Comparison of ENCODE assay signal across 17 cellular contexts in genomic region chr13:24184265-24184841, GRCh38. TPM values are rescaled to one million over a fixed set of nuclear protein-coding genes. Genes with fewer than 3 reads are reported as not detected.
DNase-seq lines count a peak whose midpoint lies in the region; ATAC-seq and TF ChIP-seq lines count a peak whose summit lies in the region.
"Had no signal": no experiment of that assay in that cellular context is flagged by ENCODE, and none has a peak within 500 bp of the region (broad histone marks: within the 10 kb centered on the region; RNA-seq: fewer than 3 reads in every experiment).

No MANE protein-coding gene starts in this region.

- intact Hi-C loops in transverse colon (cut with DNase I; ENCODE audit: low total_unique reads), result no loop called here

- no peak overlapping the region for H3K9ac ChIP-seq in endocrine pancreas (ENCODE audit: control insufficient read depth, insufficient read depth, low read length)
- no peak overlapping the region for H3K9ac ChIP-seq in mesenchymal stem cell (ENCODE audit: low read length)

- H3K27ac ChIP-seq in mesenchymal stem cell (ENCODE audit: low read length, poor library complexity, severe bottlenecking) (peak overlapping the region; percentile 58), transverse colon (peak overlapping the region; percentile 71 to 86 (median 80))
- H3K27ac ChIP-seq: SJSA1, thyroid gland had no signal

- no peak overlapping the region for H2AFZ ChIP-seq in mesenchymal stem cell (ENCODE audit: low read depth, low read length)

- no peak overlapping the region for H2BK15ac ChIP-seq in mesenchymal stem cell (ENCODE audit: low read depth, poor library complexity, severe bottlenecking)

- no peak overlapping the region for H3K14ac ChIP-seq in mesenchymal stem cell (ENCODE audit: low read length in 2 of 2)

- H4K8ac ChIP-seq in mesenchymal stem cell (ENCODE audit: low read length), result no peak overlapping the region

- peaks cover 2% of the 10 kb centered on the region for H3K4me1 Mint-ChIP-seq in osteocyte (ENCODE audit: unreplicated experiment)

- H3K4me3 Mint-ChIP-seq in osteocyte (ENCODE audit: unreplicated experiment), result no peak overlapping the region
- H3K4me3 Mint-ChIP-seq: activated CD4-positive, alpha-beta memory T cell treated with anti-CD3 and anti-CD28 coated beads for 36 hours; B cell had no signal

- H4K91ac ChIP-seq in mesenchymal stem cell (ENCODE audit: low read length), result no peak overlapping the region

- H3K23ac ChIP-seq in mesenchymal stem cell (ENCODE audit: low read length in 2 of 2), result no peak overlapping the region

- H3K36me3 Mint-ChIP-seq in osteocyte (ENCODE audit: unreplicated experiment), result no peaks in the 10 kb centered on the region

- H2AK5ac ChIP-seq in mesenchymal stem cell (ENCODE audit: low read length, severe bottlenecking), result no peak overlapping the region

- no peak for TF ChIP-seq POLR2A in transverse colon (IDR thresholded peaks at IDR 0.05)

- in situ Hi-C loops in transverse colon (cut with MboI; ENCODE audit: low pct_ligation_motif_present in 1 of 4, low pct_unique_long_range_greater_than_20kb in 1 of 4, low sequenced_read_pairs in 3 of 4), result no loop called here

- H3K9me3 ChIP-seq in endocrine pancreas (ENCODE audit: control insufficient read depth, low read length) (peaks cover 5% of the 10 kb centered on the region), mesenchymal stem cell (ENCODE audit: control insufficient read depth, low read length) (no peaks in the 10 kb centered on the region), transverse colon (no peaks in the 10 kb centered on the region)
- H3K9me3 ChIP-seq: thyroid gland had no signal

- no peak overlapping the region for H2BK12ac ChIP-seq in mesenchymal stem cell (ENCODE audit: low read length in 2 of 2)

- H3K27me3 Mint-ChIP-seq in osteocyte (ENCODE audit: unreplicated experiment), result no peaks in the 10 kb centered on the region
- H3K27me3 Mint-ChIP-seq: activated CD4-positive, alpha-beta memory T cell treated with anti-CD3 and anti-CD28 coated beads for 36 hours; B cell had no signal

- H3K36me3 ChIP-seq in endocrine pancreas (ENCODE audit: control insufficient read depth, insufficient read depth, low read length), result no peaks in the 10 kb centered on the region
- no peaks in the 10 kb centered on the region for H3K36me3 ChIP-seq in mesenchymal stem cell (ENCODE audit: control insufficient read depth in 1 of 2, insufficient read depth in 2 of 2, low read depth in 1 of 2, low read length in 2 of 2)
- H3K36me3 ChIP-seq in transverse colon, result no peaks in the 10 kb centered on the region
- H3K36me3 ChIP-seq: MG63, SJSA1, thyroid gland had no signal

- H3K27me3 ChIP-seq in endocrine pancreas (ENCODE audit: control insufficient read depth, insufficient read depth, low read length) (no peaks in the 10 kb centered on the region), mesenchymal stem cell (ENCODE audit: control insufficient read depth in 1 of 2, insufficient read depth in 1 of 2, low read length in 2 of 2) (no peaks in the 10 kb centered on the region), transverse colon (no peaks in the 10 kb centered on the region)
- H3K27me3 ChIP-seq: MG63, SJSA1, thyroid gland had no signal

- peaks cover 9% of the 10 kb centered on the region for H3K9me3 Mint-ChIP-seq in osteocyte (ENCODE audit: unreplicated experiment)

- H2BK120ac ChIP-seq in mesenchymal stem cell (ENCODE audit: low read depth, low read length), result no peak overlapping the region

- H3K4me3 ChIP-seq in endocrine pancreas (ENCODE audit: control insufficient read depth, insufficient read depth, low read length), result peak overlapping the region; percentile 43
- H3K4me3 ChIP-seq in mesenchymal stem cell (ENCODE audit: insufficient read depth in 1 of 2, low read depth in 1 of 2, low read length in 2 of 2), result no peak overlapping the region
- peak overlapping the region in 1 of 4 donors; percentile 27 for H3K4me3 ChIP-seq in transverse colon
- H3K4me3 ChIP-seq: MG63, SJSA1, thyroid gland had no signal

- no peak overlapping the region for H3K18ac ChIP-seq in mesenchymal stem cell (ENCODE audit: low read depth in 1 of 2, low read length in 2 of 2)

- peaks cover 15% of the 10 kb centered on the region for H3K79me1 ChIP-seq in mesenchymal stem cell (replicated peaks; ENCODE audit: low read length, poor library complexity, severe bottlenecking)

- H3K27ac Mint-ChIP-seq in osteocyte (ENCODE audit: unreplicated experiment), result no peak overlapping the region
- H3K27ac Mint-ChIP-seq: activated CD4-positive, alpha-beta memory T cell treated with anti-CD3 and anti-CD28 coated beads for 36 hours; B cell had no signal

- DNase-seq in LoVo (ENCODE audit: low spot score) (peak; percentile 39), mesenchymal stem cell (no peak), transverse colon (no peak), osteocyte (ENCODE audit: extremely low spot score, unreplicated experiment) (no peak), NAMALWA (ENCODE audit: low spot score) (no peak)
- DNase-seq: activated CD4-positive, alpha-beta memory T cell treated with anti-CD3 and anti-CD28 coated beads for 36 hours; activated naive CD4-positive, alpha-beta T cell; mesendoderm; MG63; PC-3; retina; stimulated activated CD4-positive, alpha-beta T cell treated with anti-CD3 and anti-CD28 coated beads, Interleukin-15, amount 100 ng/mL, for 24 hours; thyroid gland had no signal

- no peak for ATAC-seq in GM19397 (IDR thresholded peaks at IDR 0.05; ENCODE audit: unreplicated experiment)
- ATAC-seq: PC-3 had no signal

- over 99% methylated on average over 4 of the region's 4 CpGs for WGBS in mesenchymal stem cell
- 48 to 53% methylated on average over 4 of the region's 4 CpGs for WGBS in transverse colon (ENCODE audit: low coverage in 1 of 2), 2 donors

- TF ChIP-seq CTCF in transverse colon (IDR thresholded peaks at IDR 0.05) (no peak), osteocyte (IDR thresholded peaks at IDR 0.05) (no peak)

- peak overlapping the region; percentile 73 for H3K4me2 ChIP-seq in mesenchymal stem cell (ENCODE audit: low read length, poor library complexity, severe bottlenecking)

- no peak overlapping the region for H3K4ac ChIP-seq in mesenchymal stem cell (ENCODE audit: low read depth in 1 of 2, low read length in 2 of 2)

- H3K4me1 ChIP-seq in endocrine pancreas (ENCODE audit: control insufficient read depth, insufficient read depth, low read length) (peaks cover 20% of the 10 kb centered on the region), mesenchymal stem cell (ENCODE audit: control insufficient read depth, insufficient read depth, low read depth, low read length) (peaks cover 10% of the 10 kb centered on the region), transverse colon (peaks cover 6 to 58% (median 32%) of the 10 kb centered on the region in 4 donors)

- no peak for TF ChIP-seq EP300 in transverse colon (IDR thresholded peaks at IDR 0.05; ENCODE audit: low read depth)

- H2BK5ac ChIP-seq in mesenchymal stem cell (ENCODE audit: low read depth, low read length, poor library complexity, severe bottlenecking), result no peak overlapping the region

RNA-seq across cellular contexts. Expression of gene SPATA13, which starts 23.8 kb away (rescaled TPM):
- 5.8 TPM for polyA plus RNA-seq in mesenchymal stem cell (2013, experiment 1 of 2)
- polyA plus RNA-seq in mesenchymal stem cell (2013, experiment 2 of 2), result 6.8 TPM
- total RNA-seq in transverse colon (100 to 1,000 TPM in 2 of 4 donors, 10 to 100 TPM in 2; 85.1 to 612 (median 228) TPM), osteocyte (2.7 and 3.3 TPM in 2 replicates)

Comparison
In these comparisons a context has a peak if more than half of its experiments do, and no peak if none do; other contexts are left out.
1. RNA of gene SPATA13, which starts 23.8 kb away (total RNA-seq): 85.1 to 612 TPM in transverse colon; 2.7 to 3.3 TPM in osteocyte; every median in the first group is over 10 times any median in the second.